ENCODE assay signal across 8 cellular contexts in genomic region chr9:133352635-133353340, GRCh38. TPM values are rescaled to one million over a fixed set of nuclear protein-coding genes. Genes with fewer than 3 reads are reported as not detected.
DNase-seq lines count a peak whose midpoint lies in the region; ATAC-seq and TF ChIP-seq lines count a peak whose summit lies in the region.
"Had no signal": no experiment of that assay in that cellular context is flagged by ENCODE, and none has a peak within 500 bp of the region (broad histone marks: within the 10 kb centered on the region; RNA-seq: fewer than 3 reads in every experiment).

No MANE protein-coding gene starts in this region.

- ATAC-seq in stimulated activated naive CD8-positive, alpha-beta T cell treated with anti-CD3 and anti-CD28 coated beads, Interleukin-15, Interleukin-2, amounts not matched to agents 100 U/mL and 50 U/mL, for 24 hours = no peak
- no peak for ATAC-seq in GM21390 (IDR thresholded peaks at IDR 0.05; ENCODE audit: unreplicated experiment)
- ATAC-seq: heart right ventricle had no signal

- intact Hi-C loops in activated T-helper 2 cell treated with anti-CD3 and anti-CD28 coated beads, Interferon-gamma antibody, Interleukin-2, Interleukin-4, amounts not matched to agents 10 μg/mL and 5 μg/mL and 100 μg/mL, durations not matched to agents 14 hours and 24 hours and 36 hours (cut with micrococcal nuclease) = no loop called here

- TF ChIP-seq CTCF in type B pancreatic cell (conservative IDR thresholded peaks at IDR 0.05) = no peak

- no peaks in the 10 kb centered on the region for H3K27me3 Mint-ChIP-seq in stimulated activated naive CD8-positive, alpha-beta T cell treated with anti-CD3 and anti-CD28 coated beads, Interleukin-15, Interleukin-2, amounts not matched to agents 100 ng/mL and 50 ng/mL, for 24 hours
- H3K27me3 Mint-ChIP-seq in activated T-helper 2 cell treated with anti-CD3 and anti-CD28 coated beads, Interferon-gamma antibody, Interleukin-2, Interleukin-4, amounts not matched to agents 10 μg/mL and 5 μg/mL and 100 μg/mL, durations not matched to agents 14 hours and 24 hours and 36 hours (ENCODE audit: low read depth) = no peaks in the 10 kb centered on the region
- no peaks in the 10 kb centered on the region for H3K27me3 Mint-ChIP-seq in type B pancreatic cell

- peak overlapping the region; percentile 89 for H3K27ac Mint-ChIP-seq in stimulated activated naive CD8-positive, alpha-beta T cell treated with anti-CD3 and anti-CD28 coated beads, Interleukin-15, Interleukin-2, amounts not matched to agents 100 ng/mL and 50 ng/mL, for 24 hours
- H3K27ac Mint-ChIP-seq in activated T-helper 2 cell treated with anti-CD3 and anti-CD28 coated beads, Interferon-gamma antibody, Interleukin-2, Interleukin-4, amounts not matched to agents 10 μg/mL and 5 μg/mL and 100 μg/mL, durations not matched to agents 14 hours and 24 hours and 36 hours = no peak overlapping the region
- peak overlapping the region; percentile 70 for H3K27ac Mint-ChIP-seq in type B pancreatic cell

- DNase-seq in stimulated activated naive CD8-positive, alpha-beta T cell treated with anti-CD3 and anti-CD28 coated beads, Interleukin-15, Interleukin-2, amounts not matched to agents 100 U/mL and 50 U/mL, for 24 hours = no peak
- DNase-seq in activated T-helper 2 cell treated with anti-CD3 and anti-CD28 coated beads, Interferon-gamma antibody, Interleukin-2, Interleukin-4, amounts not matched to agents 10 μg/mL and 5 μg/mL and 100 μg/mL, durations not matched to agents 14 hours and 24 hours and 36 hours (ENCODE audit: low spot score) = no peak
- DNase-seq in type B pancreatic cell (ENCODE audit: extremely low spot score, unreplicated experiment) (no peak), NCI-H446 treated with DMSO at 0.1 percent for 48 hours (lab: John Stamatoyannopoulos, UW) (no peak)
- DNase-seq: heart right ventricle, midbrain had no signal

- H3K9me3 Mint-ChIP-seq in stimulated activated naive CD8-positive, alpha-beta T cell treated with anti-CD3 and anti-CD28 coated beads, Interleukin-15, Interleukin-2, amounts not matched to agents 100 ng/mL and 50 ng/mL, for 24 hours = no peaks in the 10 kb centered on the region
- H3K9me3 Mint-ChIP-seq in activated T-helper 2 cell treated with anti-CD3 and anti-CD28 coated beads, Interferon-gamma antibody, Interleukin-2, Interleukin-4, amounts not matched to agents 10 μg/mL and 5 μg/mL and 100 μg/mL, durations not matched to agents 14 hours and 24 hours and 36 hours = no peaks in the 10 kb centered on the region
- H3K9me3 Mint-ChIP-seq in type B pancreatic cell = no peaks in the 10 kb centered on the region

- peaks cover 60% of the 10 kb centered on the region for H3K4me1 Mint-ChIP-seq in stimulated activated naive CD8-positive, alpha-beta T cell treated with anti-CD3 and anti-CD28 coated beads, Interleukin-15, Interleukin-2, amounts not matched to agents 100 ng/mL and 50 ng/mL, for 24 hours (ENCODE audit: low read depth)
- H3K4me1 Mint-ChIP-seq in activated T-helper 2 cell treated with anti-CD3 and anti-CD28 coated beads, Interferon-gamma antibody, Interleukin-2, Interleukin-4, amounts not matched to agents 10 μg/mL and 5 μg/mL and 100 μg/mL, durations not matched to agents 14 hours and 24 hours and 36 hours (ENCODE audit: low read depth) = peaks cover 32% of the 10 kb centered on the region
- peaks cover 11% of the 10 kb centered on the region for H3K4me1 Mint-ChIP-seq in type B pancreatic cell (ENCODE audit: unreplicated experiment)

- no peak overlapping the region for H3K4me3 Mint-ChIP-seq in stimulated activated naive CD8-positive, alpha-beta T cell treated with anti-CD3 and anti-CD28 coated beads, Interleukin-15, Interleukin-2, amounts not matched to agents 100 ng/mL and 50 ng/mL, for 24 hours
- H3K4me3 Mint-ChIP-seq in activated T-helper 2 cell treated with anti-CD3 and anti-CD28 coated beads, Interferon-gamma antibody, Interleukin-2, Interleukin-4, amounts not matched to agents 10 μg/mL and 5 μg/mL and 100 μg/mL, durations not matched to agents 14 hours and 24 hours and 36 hours (ENCODE audit: low read depth) = peak overlapping the region; percentile 14
- no peak overlapping the region for H3K4me3 Mint-ChIP-seq in type B pancreatic cell

- peaks cover 54% of the 10 kb centered on the region for H3K36me3 Mint-ChIP-seq in stimulated activated naive CD8-positive, alpha-beta T cell treated with anti-CD3 and anti-CD28 coated beads, Interleukin-15, Interleukin-2, amounts not matched to agents 100 ng/mL and 50 ng/mL, for 24 hours (ENCODE audit: low read depth)
- H3K36me3 Mint-ChIP-seq in activated T-helper 2 cell treated with anti-CD3 and anti-CD28 coated beads, Interferon-gamma antibody, Interleukin-2, Interleukin-4, amounts not matched to agents 10 μg/mL and 5 μg/mL and 100 μg/mL, durations not matched to agents 14 hours and 24 hours and 36 hours (ENCODE audit: low read depth) = peaks cover 60% of the 10 kb centered on the region
- H3K36me3 Mint-ChIP-seq in type B pancreatic cell = peaks cover 27% of the 10 kb centered on the region

RNA-seq across cellular contexts. Expression of gene SURF1, which starts 3.5 kb away (rescaled TPM):
- 32.4 and 33.0 TPM in 2 replicates for total RNA-seq in activated T-helper 2 cell treated with anti-CD3 and anti-CD28 coated beads, Interferon-gamma antibody, Interleukin-2, Interleukin-4, amounts not matched to agents 10 μg/mL and 5 μg/mL and 100 μg/mL, durations not matched to agents 14 hours and 24 hours and 36 hours
- 40.8 and 46.9 TPM in 2 replicates for total RNA-seq in type B pancreatic cell (ENCODE audit: low replicate concordance)

RNA-seq across cellular contexts. Expression of gene SURF2, which starts 3.6 kb away (rescaled TPM):
- total RNA-seq in activated T-helper 2 cell treated with anti-CD3 and anti-CD28 coated beads, Interferon-gamma antibody, Interleukin-2, Interleukin-4, amounts not matched to agents 10 μg/mL and 5 μg/mL and 100 μg/mL, durations not matched to agents 14 hours and 24 hours and 36 hours = 16.9 and 22.1 TPM in 2 replicates
- total RNA-seq in type B pancreatic cell (ENCODE audit: low replicate concordance) = 21.3 and 23.5 TPM in 2 replicates

RNA-seq across cellular contexts. Expression of gene RPL7A, which starts 4.8 kb away (rescaled TPM):
- 2,586 and 2,588 TPM in 2 replicates for total RNA-seq in activated T-helper 2 cell treated with anti-CD3 and anti-CD28 coated beads, Interferon-gamma antibody, Interleukin-2, Interleukin-4, amounts not matched to agents 10 μg/mL and 5 μg/mL and 100 μg/mL, durations not matched to agents 14 hours and 24 hours and 36 hours
- total RNA-seq in type B pancreatic cell (ENCODE audit: low replicate concordance) = 2,442 and 2,715 TPM in 2 replicates

RNA-seq across cellular contexts. Expression of gene MED22, which starts 4.9 kb away (rescaled TPM):
- 35.2 and 36.4 TPM in 2 replicates for total RNA-seq in activated T-helper 2 cell treated with anti-CD3 and anti-CD28 coated beads, Interferon-gamma antibody, Interleukin-2, Interleukin-4, amounts not matched to agents 10 μg/mL and 5 μg/mL and 100 μg/mL, durations not matched to agents 14 hours and 24 hours and 36 hours
- total RNA-seq in type B pancreatic cell (ENCODE audit: low replicate concordance) = 34.0 and 38.2 TPM in 2 replicates

RNA-seq across cellular contexts. Expression of gene SURF6, which starts 16.8 kb away (rescaled TPM):
- total RNA-seq in activated T-helper 2 cell treated with anti-CD3 and anti-CD28 coated beads, Interferon-gamma antibody, Interleukin-2, Interleukin-4, amounts not matched to agents 10 μg/mL and 5 μg/mL and 100 μg/mL, durations not matched to agents 14 hours and 24 hours and 36 hours = 23.0 and 24.4 TPM in 2 replicates
- 24.9 and 26.5 TPM in 2 replicates for total RNA-seq in type B pancreatic cell (ENCODE audit: low replicate concordance)
